Comparison of ENCODE assay signal across 8 cellular contexts in genomic region chr19:17424743-17425365, GRCh38. TPM values are rescaled to one million over a fixed set of nuclear protein-coding genes. Genes with fewer than 3 reads are reported as not detected.
A peak's percentile ranks its signal among the peaks of the same experiment; 100 is the strongest.
DNase-seq lines count a peak whose midpoint lies in the region; ATAC-seq and TF ChIP-seq lines count a peak whose summit lies in the region.

No MANE protein-coding gene starts in this region.

- H3K79me2 ChIP-seq in DND-41 (ENCODE audit: insufficient read depth, low read length) = peaks cover 10% of the 10 kb centered on the region

- no peak overlapping the region for H3K27ac Mint-ChIP-seq in activated B cell treated with CpG ODN at 0.5 μM for 24 hours

- H3K27ac ChIP-seq in DND-41 (ENCODE audit: low read length) (no peak overlapping the region), HUES48 (ENCODE audit: low read depth, low read length) (no peak overlapping the region), spleen (no peak overlapping the region)

- POLR2A ChIA-PET in activated B cell treated with CpG ODN at 0.5 μM for 24 hours (lab: Charles Lee) = interaction anchor here (0.7 kb wide), 1 partner anchor 13 kb away, joined by 3 read pairs; no protein-coding TSS in a partner anchor

- H3K9ac ChIP-seq in DND-41 (ENCODE audit: low read depth, low read length) (no peak overlapping the region), HUES48 (ENCODE audit: low read depth, low read length) (no peak overlapping the region)

- H2AFZ ChIP-seq in DND-41 (ENCODE audit: low read depth, low read length) = no peak overlapping the region

- H3K4me3 ChIP-seq in DND-41 (ENCODE audit: low read depth in 1 of 2, low read length in 2 of 2) = no peak overlapping the region
- peak overlapping the region; percentile 58 for H3K4me3 ChIP-seq in HUES48 (ENCODE audit: low read depth, low read length)
- no peak overlapping the region for H3K4me3 ChIP-seq in spleen

- intact Hi-C loops in activated B cell treated with CpG ODN at 0.5 μM for 24 hours (cut with micrococcal nuclease) = no loop called here
- intact Hi-C loops in head of caudate nucleus (cut with DNase I) = no loop called here
- intact Hi-C loops in spleen (cut with DNase I; ENCODE audit: low total_unique reads) = no loop called here

- H3K36me3 ChIP-seq in DND-41 (ENCODE audit: insufficient read depth, low read length) (peaks cover 14% of the 10 kb centered on the region), HUES48 (ENCODE audit: control insufficient read depth, insufficient read depth, low read length) (0 out of 2 replicates have a peak, but pooled peaks cover 5% of the 10 kb centered on the region), spleen (peaks cover 0 to 25% (median 4%) of the 10 kb centered on the region in 6 donors)

- no peaks in the 10 kb centered on the region for H3K9me3 ChIP-seq in DND-41 (ENCODE audit: insufficient read depth, low read length, severe bottlenecking)
- no peaks in the 10 kb centered on the region for H3K9me3 ChIP-seq in HUES48 (ENCODE audit: control insufficient read depth, insufficient read depth, low read length)
- H3K9me3 ChIP-seq in spleen = no peaks in the 10 kb centered on the region

- CTCF ChIA-PET in activated B cell treated with CpG ODN at 0.5 μM for 24 hours (lab: Charles Lee) = no interaction called here

- no peak for TF ChIP-seq POLR2A in spleen (IDR thresholded peaks at IDR 0.05)

- 24 to 36% (median 29%) methylated on average over 20 to 27 of the region's 27 CpGs for WGBS in spleen, 5 donors

- peaks cover 8% of the 10 kb centered on the region for H3K36me3 Mint-ChIP-seq in activated B cell treated with CpG ODN at 0.5 μM for 24 hours (ENCODE audit: low read depth)

- H4K20me1 ChIP-seq in DND-41 (ENCODE audit: insufficient read depth, low read length) = no peaks in the 10 kb centered on the region

- H3K4me3 Mint-ChIP-seq in activated B cell treated with CpG ODN at 0.5 μM for 24 hours = no peak overlapping the region

- no peaks in the 10 kb centered on the region for H3K27me3 ChIP-seq in DND-41 (ENCODE audit: insufficient read depth, low read length, poor library complexity)
- H3K27me3 ChIP-seq in HUES48 (ENCODE audit: control insufficient read depth, insufficient read depth, low read length) = no peaks in the 10 kb centered on the region
- no peaks in the 10 kb centered on the region for H3K27me3 ChIP-seq in spleen (replicated peaks in 1 of 7)

- no peaks in the 10 kb centered on the region for H3K9me3 Mint-ChIP-seq in activated B cell treated with CpG ODN at 0.5 μM for 24 hours

- peak; percentile 29; the same call in 1 of the 3 replicates for ATAC-seq in DND-41 (ENCODE audit: insufficient read depth, low read depth)
- ATAC-seq in activated B cell treated with CpG ODN at 0.5 μM for 24 hours (ENCODE audit: low read depth) = peak; percentile 33
- ATAC-seq in GM21528 (IDR thresholded peaks at IDR 0.05; ENCODE audit: low FRiP score, unreplicated experiment) = no peak
- no peak for ATAC-seq in GM21447 (IDR thresholded peaks at IDR 0.05; ENCODE audit: unreplicated experiment)
- no peak for ATAC-seq in GM19395 (IDR thresholded peaks at IDR 0.05; ENCODE audit: unreplicated experiment)

- DNase-seq in DND-41 (peak; percentile 41), activated B cell treated with CpG ODN at 0.5 μM for 24 hours (no peak), head of caudate nucleus (peak in 36 of 42 donors; percentile 19 to 78 (median 44)), spleen (peak; percentile 76)

- TF ChIP-seq CTCF in DND-41 (IDR thresholded peaks at IDR 0.05; ENCODE audit: borderline replicate concordance, extremely low read depth, low read length, poor library complexity, severe bottlenecking) (peak; percentile 47), activated B cell treated with CpG ODN at 0.5 μM for 24 hours (IDR thresholded peaks at IDR 0.05) (no peak), spleen (IDR thresholded peaks at IDR 0.05 in 8 of 11, conservative IDR thresholded peaks at IDR 0.05 in 3 of 11) (peak in 6 of 11 experiments; percentile 8 to 50 (median 26))

- peaks cover 7% of the 10 kb centered on the region for H3K4me1 Mint-ChIP-seq in activated B cell treated with CpG ODN at 0.5 μM for 24 hours

- H3K4me1 ChIP-seq in DND-41 (ENCODE audit: insufficient read depth, low read length) = peaks cover 11% of the 10 kb centered on the region
- H3K4me1 ChIP-seq in HUES48 (ENCODE audit: control insufficient read depth, insufficient read depth, low read length) = peaks cover 7% of the 10 kb centered on the region; the same call in 1 of the 2 replicates
- H3K4me1 ChIP-seq in spleen = peaks cover 0 to 23% (median 9%) of the 10 kb centered on the region in 6 donors

- H3K4me2 ChIP-seq in DND-41 (ENCODE audit: insufficient read depth, low read length) = no peak overlapping the region

- H3K27me3 Mint-ChIP-seq in activated B cell treated with CpG ODN at 0.5 μM for 24 hours = no peaks in the 10 kb centered on the region

RNA-seq across cellular contexts. Expression of gene MVB12A, which starts 5.0 kb away (rescaled TPM):
- total RNA-seq in activated B cell treated with CpG ODN at 0.5 μM for 24 hours (22.8 and 23.3 TPM in 2 replicates), spleen (10 to 100 TPM; 31.7 to 45.2 (median 37.8) TPM)
- polyA plus RNA-seq in spleen = 10 to 100 TPM; 42.0 to 62.0 (median 42.1) TPM

RNA-seq across cellular contexts. Expression of gene BST2, which starts 19.4 kb away (rescaled TPM):
- 120 and 121 TPM in 2 replicates for total RNA-seq in activated B cell treated with CpG ODN at 0.5 μM for 24 hours
- 100 to 1,000 TPM; 159 to 257 (median 172) TPM for total RNA-seq in spleen
- polyA plus RNA-seq in spleen = 100 to 1,000 TPM in 2 of 3 donors, 10 to 100 TPM in 1; 91.4 to 240 (median 163) TPM

RNA-seq across cellular contexts. Expression of gene TMEM221, which starts 23.6 kb away (rescaled TPM):
- total RNA-seq in activated B cell treated with CpG ODN at 0.5 μM for 24 hours (not detected in 2 replicates), spleen (not detected)
- under 1 TPM in 2 of 3 donors, not detected in 1; 0.03 to 0.20 TPM for polyA plus RNA-seq in spleen

RNA-seq across cellular contexts. Expression of gene CCDC194, which starts 30.9 kb away (rescaled TPM):
- 1.7 and 3.9 TPM in 2 replicates for total RNA-seq in activated B cell treated with CpG ODN at 0.5 μM for 24 hours
- total RNA-seq in spleen = 1 to 10 TPM in 6 of 7 donors, not detected in 1; 1.0 to 2.2 (median 1.7) TPM
- polyA plus RNA-seq in spleen = under 1 TPM; 0.13 to 0.18 (median 0.15) TPM

RNA-seq across cellular contexts. Expression of gene NXNL1, which starts 35.9 kb away (rescaled TPM):
- total RNA-seq in activated B cell treated with CpG ODN at 0.5 μM for 24 hours = not detected in 2 replicates
- not detected for total RNA-seq in spleen
- not detected for polyA plus RNA-seq in spleen

Comparison
In these comparisons a context has a peak if more than half of its experiments do, and no peak if none do; other contexts are left out.
1. ATAC-seq: peak in DND-41 (single experiment) and activated B cell treated with CpG ODN at 0.5 μM for 24 hours (single experiment); none in GM21528 (single experiment), GM21447 (single experiment) and GM19395 (single experiment).